In genomic region chr10:28381903-28382347, GRCh38 we compare ENCODE assay signal across 8 cellular contexts.
A peak's percentile ranks its signal among the peaks of the same experiment; 100 is the strongest.
DNase-seq lines count a peak whose midpoint lies in the region; ATAC-seq and TF ChIP-seq lines count a peak whose summit lies in the region.

No MANE protein-coding gene starts in this region.

- no peak overlapping the region for H3K4me3 ChIP-seq in adrenal gland
- H3K4me3 ChIP-seq in left ventricle myocardium inferior = no peak overlapping the region
- no peak overlapping the region for H3K4me3 ChIP-seq in retinal pigment epithelial cell (ENCODE audit: low read length)

- DNase-seq in GM10266 (ENCODE audit: extremely low spot score) (peak; percentile 43), NCI-H1436 treated with DMSO at 0.1 percent for 48 hours (lab: John Stamatoyannopoulos, UW) (peak; percentile 57), T-cell (peak; percentile 50 to 86 (median 78)), adrenal gland (peak; percentile 66 to 96 (median 89)), left ventricle myocardium inferior (peak; percentile 61), retinal pigment epithelial cell (ENCODE audit: low read depth) (peak; percentile 73)

- peaks cover 0 to 5% of the 10 kb centered on the region in 2 donors for H3K27me3 Mint-ChIP-seq in T-cell

- intact Hi-C loops in adrenal gland (cut with DNase I) (loop anchor here (2.0 to 5.0 kb wide), 3 partner anchors 75 to 129 kb away; no protein-coding TSS in a partner anchor), left ventricle myocardium inferior (cut with micrococcal nuclease) (loop anchor here (5.0 kb wide), 2 partner anchors 50 to 130 kb away; no protein-coding TSS in a partner anchor)

- peak overlapping the region in 1 of 3 donors; percentile 2 for H3K4me3 Mint-ChIP-seq in T-cell

- H3K27ac ChIP-seq in adrenal gland (no peak overlapping the region), left ventricle myocardium inferior (replicated peaks) (no peak overlapping the region)

- H3K9me3 ChIP-seq in adrenal gland (replicated peaks in 1 of 3) = no peaks in the 10 kb centered on the region
- H3K9me3 ChIP-seq in left ventricle myocardium inferior (replicated peaks) = no peaks in the 10 kb centered on the region

- POLR2A ChIA-PET in T-cell (lab: Charles Lee) = interaction anchor here (0.6 to 2.4 kb wide), 5 partner anchors 49 to 305 kb away, joined by 3 to 14 read pairs (median 6); partner anchors contain the start of gene MPP7 (in 1 of the 2)

- H3K4me1 ChIP-seq in adrenal gland (replicated peaks in 1 of 2) (no peaks in the 10 kb centered on the region), left ventricle myocardium inferior (no peaks in the 10 kb centered on the region)

- no peak for TF ChIP-seq POLR2A in adrenal gland (IDR thresholded peaks at IDR 0.05)

- no peaks in the 10 kb centered on the region for H3K36me3 Mint-ChIP-seq in T-cell

- peak; percentile 84 for TF ChIP-seq CTCF in GM10266 (IDR thresholded peaks at IDR 0.05; ENCODE audit: control insufficient read depth, insufficient read depth, low read depth, missing control alignments)
- TF ChIP-seq CTCF in adrenal gland (IDR thresholded peaks at IDR 0.05) = peak; percentile 94 to 99 (median 98)
- TF ChIP-seq CTCF in left ventricle myocardium inferior (IDR thresholded peaks at IDR 0.05; ENCODE audit: borderline replicate concordance) = peak; percentile 93
- TF ChIP-seq CTCF in retinal pigment epithelial cell (conservative IDR thresholded peaks at IDR 0.05; ENCODE audit: low read depth, low read length) = peak; percentile 94

- CTCF ChIA-PET in T-cell (lab: Charles Lee) = interaction anchor here (0.6 to 4.7 kb wide), 34 partner anchors 10 to 878 kb away, joined by 3 to 111 read pairs (median 8); partner anchors contain the start of genes MPP7 (in 2 of the 2) and RAB18 (in 1 of the 2)

- WGBS in adrenal gland, 4 donors = 36 to 41% (median 39%) methylated on average over 12 of the region's 12 CpGs

- H3K27ac Mint-ChIP-seq in T-cell = peak overlapping the region; percentile 67 to 82

- H3K36me3 ChIP-seq in adrenal gland (replicated peaks in 1 of 2) (no peaks in the 10 kb centered on the region), left ventricle myocardium inferior (no peaks in the 10 kb centered on the region)

- no peaks in the 10 kb centered on the region for H3K9me3 Mint-ChIP-seq in T-cell

- H3K4me1 Mint-ChIP-seq in T-cell = peaks cover 30 to 41% (median 32%) of the 10 kb centered on the region in 3 donors

- peak; percentile 58 for ATAC-seq in HG02610 (IDR thresholded peaks at IDR 0.05; ENCODE audit: unreplicated experiment)
- peak; percentile 75 to 93 (median 82) for ATAC-seq in T-cell (replicated peaks in 1 of 4)
- no peak for ATAC-seq in HG03457 (IDR thresholded peaks at IDR 0.05; ENCODE audit: unreplicated experiment)

- H3K27me3 ChIP-seq in adrenal gland (peaks cover 9% of the 10 kb centered on the region), left ventricle myocardium inferior (ENCODE audit: low read depth) (peaks cover 13% of the 10 kb centered on the region)
